In the genomic region with DNA sequence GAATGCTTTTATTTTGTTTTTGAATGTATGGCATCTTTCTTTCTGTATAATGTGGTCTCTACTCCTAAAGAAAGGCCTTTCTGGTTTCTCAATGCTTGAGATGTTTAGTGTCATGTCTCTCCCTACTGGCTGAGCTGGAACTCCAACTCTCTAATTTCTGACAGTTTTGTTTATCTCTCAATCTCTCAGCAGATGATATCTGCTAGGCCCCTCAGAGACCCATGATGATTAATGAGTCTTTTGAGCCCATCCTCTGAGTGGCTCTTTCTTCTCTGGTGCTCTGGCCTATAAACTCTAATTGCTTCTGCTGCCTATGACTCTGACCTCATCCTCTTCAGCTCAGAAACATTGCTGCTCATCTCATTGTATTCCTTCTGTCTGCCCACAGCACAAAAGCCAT, we compare ENCODE assay signal across 15 cellular contexts. TPM values are rescaled to one million over a fixed set of nuclear protein-coding genes. Genes with fewer than 3 reads are reported as not detected.
DNase-seq lines count a peak whose midpoint lies in the region; ATAC-seq and TF ChIP-seq lines count a peak whose summit lies in the region.
"Had no signal": no experiment of that assay in that cellular context is flagged by ENCODE, and none has a peak within 500 bp of the region (broad histone marks: within the 10 kb centered on the region; RNA-seq: fewer than 3 reads in every experiment).

No MANE protein-coding gene starts in this region.

- TF ChIP-seq POLR2A in lower leg skin (IDR thresholded peaks at IDR 0.05): no peak

- H3K4me3 ChIP-seq in lower leg skin (ENCODE audit: low read depth, poor library complexity, severe bottlenecking): no peak overlapping the region
- H3K4me3 ChIP-seq: lower lobe of right lung had no signal

- DNase-seq in NCI-H1417 (lab: John Stamatoyannopoulos, UW) (peak; percentile 14 to 75 (median 68)), NCI-H1417 treated with DMSO at 0.1 percent for 48 hours (lab: John Stamatoyannopoulos, UW) (no peak), T1000 (lab: John Stamatoyannopoulos, UW) (peak; percentile 11), islet precursor cell (peak; percentile 79), substantia nigra (lab: John Stamatoyannopoulos, UW) (peak in 9 of 49 donors; percentile 8 to 39 (median 24)), lower leg skin (ENCODE audit: low spot score in 2 of 2) (no peak), NCI-H2196 (lab: John Stamatoyannopoulos, UW; ENCODE audit: unreplicated experiment) (no peak)
- DNase-seq: amniotic stem cell, cerebellar nuclear complex, lower lobe of right lung, natural killer cell, NCI-H1436 treated with DMSO at 0.1 percent for 48 hours, NCI-H524 treated with DMSO at 0.1 percent for 48 hours had no signal

- TF ChIP-seq CTCF in lower leg skin (IDR thresholded peaks at IDR 0.05): no peak

- intact Hi-C loops in lower leg skin (cut with DNase I; ENCODE audit: low total_unique reads): no loop called here

- peak overlapping the region; percentile 75 for H3K27ac ChIP-seq in substantia nigra (ENCODE audit: low read depth, low read length, poor library complexity, severe bottlenecking)
- H3K27ac ChIP-seq: KMS-11, lower lobe of right lung had no signal

- no peak for ATAC-seq in GM21381 (IDR thresholded peaks at IDR 0.05; ENCODE audit: unreplicated experiment)
- ATAC-seq: lower lobe of right lung, natural killer cell had no signal

RNA-seq across cellular contexts. Expression of a gene that starts 46.6 kb away (rescaled TPM):
- under 1 TPM in 2 of 4 donors, not detected in 2; 0.05 to 0.26 TPM for total RNA-seq in lower leg skin

Comparison
In these comparisons a context has a peak if more than half of its experiments do, and no peak if none do; other contexts are left out.
1. DNase-seq: peak in NCI-H1417 (3 of 3), T1000 (single experiment) and islet precursor cell (single experiment); none in NCI-H1417 treated with DMSO at 0.1 percent for 48 hours (single experiment), lower leg skin (0 of 2) and NCI-H2196 (single experiment).